In genomic region chr7:135341049-135341448, GRCh38 we compare ENCODE assay signal across 18 cellular contexts.
"Had no signal": no experiment of that assay in that cellular context is flagged by ENCODE, and none has a peak within 500 bp of the region (broad histone marks: within the 10 kb centered on the region; RNA-seq: fewer than 3 reads in every experiment).

No MANE protein-coding gene starts in this region.

- H3K4me3 ChIP-seq: lung, right atrium auricular region, smooth muscle cell, tibial nerve had no signal

- H3K27me3 ChIP-seq: neutrophil, right atrium auricular region, tibial nerve had no signal

- H3K27ac ChIP-seq: neutrophil, right atrium auricular region, tibial nerve, WERI-Rb-1 had no signal

- DNase-seq: activated CD4-positive, alpha-beta T cell treated with anti-CD3 and anti-CD28 coated beads for 4 hours; activated CD8-positive, alpha-beta memory T cell treated with anti-CD3 and anti-CD28 coated beads, Interleukin-2, amount 50 U/mL, for 48 hours; activated CD8-positive, alpha-beta T cell treated with anti-CD3 and anti-CD28 coated beads, Interleukin-2, amount 10 ng/mL, durations not matched to agents 7 days and 5 days; activated naive CD8-positive, alpha-beta T cell treated with anti-CD3 and anti-CD28 coated beads, Interleukin-2, amount 10 ng/mL, durations not matched to agents 7 days and 5 days; anterior cingulate cortex; kidney glomerular epithelial cell; naive thymus-derived CD8-positive, alpha-beta T cell; posterior cingulate gyrus; T1000; WERI-Rb-1 had no signal

- FAIRE-seq: endothelial cell of umbilical vein, frontal cortex had no signal

- H3K4me1 ChIP-seq: tibial nerve had no signal

- ATAC-seq: activated CD8-positive, alpha-beta T cell treated with anti-CD3 and anti-CD28 coated beads, Interleukin-2, amount 10 ng/mL, durations not matched to agents 7 days and 5 days; naive thymus-derived CD8-positive, alpha-beta T cell; stimulated activated effector memory CD8-positive, alpha-beta T cell treated with anti-CD3 and anti-CD28 coated beads, Interleukin-12 subunit alpha, Interleukin-12 subunit beta, amount 100 ng/mL, for 72 hours had no signal

- H3K36me3 ChIP-seq: neutrophil, right atrium auricular region, tibial nerve, WERI-Rb-1 had no signal

- H3K9me3 ChIP-seq: neutrophil, right atrium auricular region, tibial nerve had no signal
